ENCODE assay signal across 9 cellular contexts in the genomic region with DNA sequence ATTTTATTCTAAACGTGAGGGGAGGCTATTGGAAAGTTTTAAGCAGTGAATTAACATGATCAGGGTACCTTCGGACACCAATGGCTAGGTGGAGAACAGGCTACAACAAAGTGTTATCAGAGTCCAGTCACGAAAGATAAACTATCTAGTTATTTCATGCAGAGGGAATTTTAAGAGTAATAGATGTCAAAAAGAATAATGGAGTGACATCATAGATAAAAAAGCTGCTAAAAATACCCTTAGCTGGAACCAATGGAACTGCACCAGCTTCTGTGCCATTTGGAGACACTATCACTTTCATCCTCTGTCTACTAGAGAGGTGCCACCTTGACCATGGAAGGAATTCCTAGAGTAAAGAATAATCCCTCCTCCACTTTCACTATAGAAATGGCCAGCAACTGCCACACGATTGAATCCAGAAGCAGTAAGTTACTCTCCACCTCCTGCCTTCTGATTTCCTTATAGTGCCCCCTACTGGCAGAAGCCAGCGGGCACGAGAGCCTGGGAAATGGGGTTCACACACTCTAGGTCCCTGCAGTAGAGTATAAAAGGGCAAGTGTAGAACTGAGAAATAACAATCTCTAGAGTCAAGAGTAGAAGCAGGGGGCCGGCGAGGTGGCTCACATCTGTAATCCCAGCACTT. TPM values are rescaled to one million over a fixed set of nuclear protein-coding genes. Genes with fewer than 3 reads are reported as not detected.
DNase-seq lines count a peak whose midpoint lies in the region; ATAC-seq, FAIRE-seq and TF ChIP-seq lines count a peak whose summit lies in the region.
"Had no signal": no experiment of that assay in that cellular context is flagged by ENCODE, and none has a peak within 500 bp of the region (broad histone marks: within the 10 kb centered on the region; RNA-seq: fewer than 3 reads in every experiment).

No MANE protein-coding gene starts in this region.

- no peak for FAIRE-seq in frontal cortex (lab: Jason Lieb, UNC)
- FAIRE-seq: colon had no signal

- no CpG with 5 or more reads among the region's 8 CpGs for WGBS in iPS DF 6.9 (ENCODE audit: insufficient coverage, insufficient read length)

- no peak for ATAC-seq in Panc1

- no peaks in the 10 kb centered on the region for H3K9me3 ChIP-seq in Panc1 (ENCODE audit: control insufficient read depth, insufficient read depth, low read depth, low read length)
- H3K9me3 ChIP-seq in iPS DF 6.9 (ENCODE audit: control insufficient read depth, insufficient read depth, low read length) = no peaks in the 10 kb centered on the region

- peak; percentile 84 for TF ChIP-seq CTCF in Panc1 (IDR thresholded peaks at IDR 0.05)

- in situ Hi-C loops in Panc1 (cut with HindIII; ENCODE audit: low pct_unique_long_range_greater_than_20kb, low sequenced_read_pairs) = no loop called here

- H3K27me3 ChIP-seq in Panc1 (ENCODE audit: control insufficient read depth, insufficient read depth, low read length) (no peaks in the 10 kb centered on the region), iPS DF 6.9 (ENCODE audit: control insufficient read depth, insufficient read depth, low read length) (no peaks in the 10 kb centered on the region)

- H3K4me3 ChIP-seq in Panc1 (ENCODE audit: low read depth in 2 of 2, low read length in 2 of 2) (no peak overlapping the region), iPS DF 6.9 (ENCODE audit: low read length) (no peak overlapping the region)

- H3K4me1 ChIP-seq in Panc1 (ENCODE audit: control insufficient read depth, insufficient read depth, low read length) (peaks cover 41% of the 10 kb centered on the region), iPS DF 6.9 (ENCODE audit: control insufficient read depth, insufficient read depth, low read length) (0 out of 2 replicates have a peak, but pooled peaks cover 2% of the 10 kb centered on the region)

- CTCF ChIA-PET in Panc1 (lab: Charles Lee) = no interaction called here

- BruUV-seq in Panc1 (replicated peaks; lab: Mats Ljungman, UMichigan) = no TSS peak

- H3K36me3 ChIP-seq in Panc1 (ENCODE audit: control insufficient read depth, insufficient read depth, low read length) (peaks cover 2% of the 10 kb centered on the region; the same call in 1 of the 2 replicates), iPS DF 6.9 (ENCODE audit: control insufficient read depth, insufficient read depth, low read length) (no peaks in the 10 kb centered on the region)

- POLR2A ChIA-PET in Panc1 (lab: Charles Lee) = interaction anchor here (0.6 kb wide), 1 partner anchor 518 kb away, joined by 3 read pairs; no protein-coding TSS in a partner anchor

- DNase-seq in NCI-H146 (lab: John Stamatoyannopoulos, UW) (peak; percentile 3), NCI-H146 treated with DMSO at 0.1 percent for 48 hours (lab: John Stamatoyannopoulos, UW; ENCODE audit: unreplicated experiment) (no peak), Panc1 (ENCODE audit: low read depth, low spot score) (no peak), iPS DF 6.9 (ENCODE audit: low read depth, low spot score) (peak; percentile 58), frontal cortex (ENCODE audit: low spot score in 2 of 2) (no peak), T1000 (lab: John Stamatoyannopoulos, UW) (no peak)
- DNase-seq in activated effector memory CD4-positive, alpha-beta T cell treated with anti-CD3 and anti-CD28 coated beads, Interleukin-2, amount 50 U/mL, for 16 hours = peak; percentile 81
- peak; percentile 48 for DNase-seq in stimulated activated CD4-positive, alpha-beta T cell treated with anti-CD3 and anti-CD28 coated beads, Interleukin-4, amount 100 ng/mL, for 24 hours

- peak overlapping the region; percentile 89 for H3K27ac ChIP-seq in Panc1 (ENCODE audit: low read length)
- no peak overlapping the region for H3K27ac ChIP-seq in iPS DF 6.9 (ENCODE audit: low read length)

- intact Hi-C loops in Panc1 (cut with micrococcal nuclease; ENCODE audit: unreplicated experiment) = loop anchor here (10.0 kb wide), 1 partner anchor 131 kb away; no protein-coding TSS in a partner anchor

RNA-seq across cellular contexts. Expression of gene ALDH3A2, which starts 2.8 kb away (rescaled TPM):
- total RNA-seq in Panc1 (2021; ENCODE audit: unreplicated experiment) (44.4 TPM), frontal cortex (67.7 TPM)
- 46.4 TPM for polyA plus RNA-seq in Panc1 (2012; ENCODE audit: insufficient read length)

Comparison
In these comparisons a context has a peak if more than half of its experiments do, and no peak if none do; other contexts are left out.
1. DNase-seq: peak in NCI-H146 (single experiment), activated effector memory CD4-positive, alpha-beta T cell treated with anti-CD3 and anti-CD28 coated beads, Interleukin-2, amount 50 U/mL, for 16 hours (single experiment), iPS DF 6.9 (single experiment) and stimulated activated CD4-positive, alpha-beta T cell treated with anti-CD3 and anti-CD28 coated beads, Interleukin-4, amount 100 ng/mL, for 24 hours (single experiment); none in NCI-H146 treated with DMSO at 0.1 percent for 48 hours (single experiment), Panc1 (single experiment), frontal cortex (0 of 2) and T1000 (single experiment).